In the genomic region with DNA sequence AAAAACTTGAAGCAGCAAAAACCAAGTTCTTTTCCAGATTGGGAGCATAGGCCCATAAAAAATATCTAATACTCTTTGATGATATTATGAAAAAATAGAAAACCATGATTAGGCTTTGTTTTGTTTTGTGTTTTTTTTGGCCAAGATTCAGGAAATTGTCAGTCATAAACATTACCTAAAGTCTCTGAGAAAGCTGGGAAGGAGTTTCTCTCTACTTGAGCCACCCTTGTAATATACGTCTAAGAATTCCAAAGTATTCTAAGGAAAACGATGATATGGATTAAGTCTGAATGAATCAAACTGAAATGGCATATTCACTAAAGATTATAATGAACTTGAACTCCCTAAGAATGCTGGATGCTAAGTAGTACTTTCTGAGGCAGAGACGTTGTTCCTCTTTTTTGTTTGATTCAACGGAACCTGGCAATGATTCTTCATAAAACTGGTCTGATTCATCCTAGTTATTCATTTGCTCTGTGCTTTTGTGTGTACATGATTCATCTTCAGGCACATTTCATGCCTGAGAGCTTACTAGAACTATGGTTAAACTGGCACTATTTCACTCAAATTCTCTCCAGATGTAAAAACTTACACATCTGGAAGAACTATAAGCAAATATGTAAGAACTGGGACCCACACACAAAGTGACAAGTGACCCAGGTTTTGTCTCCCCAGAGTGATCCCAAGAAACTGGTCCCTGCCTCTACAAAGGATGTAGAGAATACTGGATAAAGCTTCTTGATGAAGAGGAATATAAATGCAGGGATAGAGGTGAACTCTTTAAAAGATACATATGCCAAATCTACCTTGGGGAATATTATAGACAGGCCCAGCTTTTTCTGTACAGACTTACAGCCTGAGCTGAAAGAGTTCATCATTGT, we compare ENCODE assay signal across 9 cellular contexts.
DNase-seq lines count a peak whose midpoint lies in the region; ATAC-seq and TF ChIP-seq lines count a peak whose summit lies in the region.
"Had no signal": no experiment of that assay in that cellular context is flagged by ENCODE, and none has a peak within 500 bp of the region (broad histone marks: within the 10 kb centered on the region; RNA-seq: fewer than 3 reads in every experiment).

No MANE protein-coding gene starts in this region.

- H3K27ac ChIP-seq in breast epithelium: no peak overlapping the region
- H3K27ac ChIP-seq in aorta (ENCODE audit: low read depth in 1 of 2, low read length in 2 of 2): peak overlapping the region in 1 of 2 donors; percentile 22
- no peak overlapping the region for H3K27ac ChIP-seq in body of pancreas
- peak overlapping the region in 3 of 59 donors; percentile 16 to 28 (median 19) for H3K27ac ChIP-seq in dorsolateral prefrontal cortex

- CTCF ChIA-PET in MCF 10A (lab: Yijun Ruan, JAX): interaction anchor here (0.5 to 1.8 kb wide), 7 partner anchors 15 to 341 kb away, joined by 3 to 5 read pairs (median 3); no protein-coding TSS in a partner anchor

- peak overlapping the region; percentile 90 for H3K27ac Mint-ChIP-seq in MCF 10A (ENCODE audit: low read depth, unreplicated experiment)

- H3K27me3 ChIP-seq in breast epithelium (no peaks in the 10 kb centered on the region), aorta (ENCODE audit: control insufficient read depth in 1 of 2, insufficient read depth in 2 of 2, low read length in 1 of 2) (no peaks in the 10 kb centered on the region), body of pancreas (no peaks in the 10 kb centered on the region), dorsolateral prefrontal cortex (no peaks in the 10 kb centered on the region)

- POLR2A ChIA-PET in MCF 10A (lab: Yijun Ruan, JAX): interaction anchor here (0.5 to 5.9 kb wide), 10 partner anchors 11 to 150 kb away, joined by 3 to 67 read pairs (median 12); no protein-coding TSS in a partner anchor

- peaks cover 48% of the 10 kb centered on the region for H3K4me1 Mint-ChIP-seq in MCF 10A (ENCODE audit: insufficient read depth, unreplicated experiment)

- H3K36me3 ChIP-seq in breast epithelium: no peaks in the 10 kb centered on the region
- peaks cover 0 to 4% of the 10 kb centered on the region in 2 donors for H3K36me3 ChIP-seq in aorta (ENCODE audit: control insufficient read depth in 1 of 2, insufficient read depth in 2 of 2, low read length in 1 of 2)
- H3K36me3 ChIP-seq in body of pancreas (replicated peaks in 1 of 2; ENCODE audit: insufficient read depth in 1 of 2, low read depth in 2 of 2): no peaks in the 10 kb centered on the region

- H3K9me3 Mint-ChIP-seq in MCF 10A (ENCODE audit: unreplicated experiment): no peaks in the 10 kb centered on the region

- no peaks in the 10 kb centered on the region for H3K27me3 Mint-ChIP-seq in MCF 10A (ENCODE audit: insufficient read depth, unreplicated experiment)

- ATAC-seq in aorta (ENCODE audit: low FRiP score) (peak; percentile 40), body of pancreas (no peak)

- WGBS in aorta, 2 donors: 16 to 21% methylated on average over 4 of the region's 4 CpGs
- 52 to 57% methylated on average over 4 of the region's 4 CpGs for WGBS in body of pancreas, 2 donors

- H3K4me3 Mint-ChIP-seq in MCF 10A (ENCODE audit: unreplicated experiment): peak overlapping the region; percentile 17

- TF ChIP-seq POLR2A in breast epithelium (IDR thresholded peaks at IDR 0.05) (no peak), body of pancreas (IDR thresholded peaks at IDR 0.05) (no peak)

- TF ChIP-seq CTCF in MCF 10A (IDR thresholded peaks at IDR 0.05; ENCODE audit: unreplicated experiment) (no peak), breast epithelium (IDR thresholded peaks at IDR 0.05) (no peak), fibroblast of pulmonary artery (IDR thresholded peaks at IDR 0.05; ENCODE audit: low read length, missing control alignments) (no peak), body of pancreas (IDR thresholded peaks at IDR 0.05) (no peak), dorsolateral prefrontal cortex (IDR thresholded peaks at IDR 0.05 in 54 of 56, conservative IDR thresholded peaks at IDR 0.05 in 2 of 56; ENCODE audit: low read depth in 1 of 56, partially characterized antibody in 56 of 56) (no peak)

- H3K36me3 Mint-ChIP-seq in MCF 10A (ENCODE audit: insufficient read depth, unreplicated experiment): peaks cover 6% of the 10 kb centered on the region

- intact Hi-C loops in MCF 10A (cut with micrococcal nuclease) (no loop called here), breast epithelium (cut with DNase I; ENCODE audit: low total_unique reads) (no loop called here), aorta (cut with DNase I) (no loop called here), body of pancreas (cut with DNase I) (no loop called here), dorsolateral prefrontal cortex (cut with DNase I) (no loop called here)

- no peaks in the 10 kb centered on the region for H3K9me3 ChIP-seq in breast epithelium
- H3K9me3 ChIP-seq in aorta (ENCODE audit: control insufficient read depth, low read length): no peaks in the 10 kb centered on the region
- H3K9me3 ChIP-seq in body of pancreas: no peaks in the 10 kb centered on the region

- BruUV-seq in MCF 10A (replicated peaks; lab: Mats Ljungman, UMichigan): no TSS peak

- H3K4me3 ChIP-seq in breast epithelium (no peak overlapping the region), fibroblast of pulmonary artery (replicated peaks; ENCODE audit: low read depth, low read length) (no peak overlapping the region), aorta (ENCODE audit: low read length in 2 of 2) (no peak overlapping the region), body of pancreas (no peak overlapping the region), dorsolateral prefrontal cortex (no peak overlapping the region)

- peak; percentile 76 for DNase-seq in MCF 10A (ENCODE audit: unreplicated experiment)
- DNase-seq in breast epithelium (ENCODE audit: low spot score in 2 of 2): no peak
- DNase-seq in RKO (ENCODE audit: low spot score): peak; percentile 75
- DNase-seq in fibroblast of pulmonary artery (ENCODE audit: low read depth): peak; percentile 80
- DNase-seq in aorta: no peak
- DNase-seq in body of pancreas: no peak
- DNase-seq in dorsolateral prefrontal cortex: no peak
- no peak for DNase-seq in anterior cingulate cortex (lab: John Stamatoyannopoulos, UW)
- DNase-seq: NCI-H446 treated with DMSO at 0.1 percent for 48 hours had no signal

- H3K4me1 ChIP-seq in breast epithelium (no peaks in the 10 kb centered on the region), aorta (ENCODE audit: control insufficient read depth in 1 of 2, insufficient read depth in 2 of 2, low read length in 2 of 2) (peaks cover 0 to 6% of the 10 kb centered on the region in 2 donors), body of pancreas (no peaks in the 10 kb centered on the region)

Comparison
In these comparisons a context has a peak if more than half of its experiments do, and no peak if none do; other contexts are left out.
1. DNase-seq: peak in MCF 10A (single experiment), RKO (single experiment) and fibroblast of pulmonary artery (single experiment); none in breast epithelium (0 of 2), aorta (0 of 2), body of pancreas (0 of 4), dorsolateral prefrontal cortex (0 of 10) and anterior cingulate cortex (0 of 58).